8 cellular contexts compared by ENCODE assay signal in genomic region chr9:14788846-14789245, GRCh38.
"Had no signal": no experiment of that assay in that cellular context is flagged by ENCODE, and none has a peak within 500 bp of the region (broad histone marks: within the 10 kb centered on the region; RNA-seq: fewer than 3 reads in every experiment).

No MANE protein-coding gene starts in this region.

- H3K4me3 ChIP-seq: GM12878 had no signal

- DNase-seq: GDM1, GF-D8 had no signal

- ATAC-seq: GM12878 had no signal

- FAIRE-seq: G401.6, GM12878, GM12891, GM12892, GM18507, GM19239 had no signal
